12 cellular contexts compared by ENCODE assay signal in genomic region chr6:125507987-125508655, GRCh38.
DNase-seq lines count a peak whose midpoint lies in the region; ATAC-seq, FAIRE-seq and TF ChIP-seq lines count a peak whose summit lies in the region.
"Had no signal": no experiment of that assay in that cellular context is flagged by ENCODE, and none has a peak within 500 bp of the region (broad histone marks: within the 10 kb centered on the region; RNA-seq: fewer than 3 reads in every experiment).

No MANE protein-coding gene starts in this region.

- H2AFZ ChIP-seq in fibroblast of lung (ENCODE audit: low read length), result no peak overlapping the region

- peak; percentile 42 for ATAC-seq in HG03469 (IDR thresholded peaks at IDR 0.05; ENCODE audit: unreplicated experiment)
- no peak for ATAC-seq in T-cell (replicated peaks in 1 of 4)
- ATAC-seq: gastrocnemius medialis, GM12878 had no signal

- H3K4me3 Mint-ChIP-seq in T-cell (no peak overlapping the region), Calu3 (ENCODE audit: low read depth, unreplicated experiment) (no peak overlapping the region)
- H3K4me3 Mint-ChIP-seq in activated naive CD4-positive, alpha-beta T cell treated with anti-CD3 and anti-CD28 coated beads, Interleukin-2, amount 10 ng/mL, durations not matched to agents 7 days and 5 days, result no peak overlapping the region

- H3K79me2 ChIP-seq in fibroblast of lung (ENCODE audit: control insufficient read depth, insufficient read depth, low read length), result no peaks in the 10 kb centered on the region

- FAIRE-seq in HTR-8/SVneo (lab: Jason Lieb, UNC), result no peak
- FAIRE-seq: GM12878 had no signal

- H3K27ac ChIP-seq in fibroblast of lung (ENCODE audit: insufficient read depth, low read length), result no peak overlapping the region
- H3K27ac ChIP-seq: gastrocnemius medialis had no signal

- no peaks in the 10 kb centered on the region for H4K20me1 ChIP-seq in fibroblast of lung (ENCODE audit: control insufficient read depth, extremely low read depth, insufficient read depth, low read length)

- H3K4me1 Mint-ChIP-seq in T-cell (no peaks in the 10 kb centered on the region), Calu3 (ENCODE audit: low read depth, unreplicated experiment) (peaks cover 12% of the 10 kb centered on the region)
- H3K4me1 Mint-ChIP-seq in activated naive CD4-positive, alpha-beta T cell treated with anti-CD3 and anti-CD28 coated beads, Interleukin-2, amount 10 ng/mL, durations not matched to agents 7 days and 5 days, result no peaks in the 10 kb centered on the region

- CTCF ChIA-PET in T-cell (lab: Charles Lee) (no interaction called here), Calu3 (lab: Charles Lee) (no interaction called here)
- CTCF ChIA-PET in activated naive CD4-positive, alpha-beta T cell treated with anti-CD3 and anti-CD28 coated beads, Interleukin-2, amount 10 ng/mL, durations not matched to agents 7 days and 5 days (lab: Charles Lee), result no interaction called here

- H3K27ac Mint-ChIP-seq in T-cell, result no peak overlapping the region
- H3K27ac Mint-ChIP-seq in activated naive CD4-positive, alpha-beta T cell treated with anti-CD3 and anti-CD28 coated beads, Interleukin-2, amount 10 ng/mL, durations not matched to agents 7 days and 5 days, result no peak overlapping the region
- no peak overlapping the region for H3K27ac Mint-ChIP-seq in Calu3 (ENCODE audit: unreplicated experiment)

- BruUV-seq in Calu3 (replicated peaks; lab: Mats Ljungman, UMichigan), result no TSS peak

- intact Hi-C loops in Calu3 (cut with micrococcal nuclease; ENCODE audit: unreplicated experiment), result no loop called here

- H3K9me3 Mint-ChIP-seq in T-cell (no peaks in the 10 kb centered on the region), Calu3 (ENCODE audit: low read depth, unreplicated experiment) (peaks cover 3% of the 10 kb centered on the region)
- H3K9me3 Mint-ChIP-seq in activated naive CD4-positive, alpha-beta T cell treated with anti-CD3 and anti-CD28 coated beads, Interleukin-2, amount 10 ng/mL, durations not matched to agents 7 days and 5 days, result no peaks in the 10 kb centered on the region

- no peaks in the 10 kb centered on the region for H3K4me1 ChIP-seq in fibroblast of lung (ENCODE audit: control insufficient read depth, extremely low read depth, insufficient read depth, low read length)
- H3K4me1 ChIP-seq: gastrocnemius medialis had no signal

- H3K9me3 ChIP-seq in fibroblast of lung (ENCODE audit: control insufficient read depth, insufficient read depth, low read depth, low read length), result no peaks in the 10 kb centered on the region
- H3K9me3 ChIP-seq: gastrocnemius medialis, SK-N-SH had no signal

- H3K27me3 ChIP-seq in fibroblast of lung (ENCODE audit: control insufficient read depth, insufficient read depth, low read length), result no peaks in the 10 kb centered on the region
- H3K27me3 ChIP-seq: gastrocnemius medialis had no signal

- H3K4me2 ChIP-seq in fibroblast of lung (ENCODE audit: extremely low read depth, insufficient read depth, low read length), result no peak overlapping the region
- H3K4me2 ChIP-seq: SK-N-SH had no signal

- H3K36me3 Mint-ChIP-seq in T-cell, result no peaks in the 10 kb centered on the region
- no peaks in the 10 kb centered on the region for H3K36me3 Mint-ChIP-seq in activated naive CD4-positive, alpha-beta T cell treated with anti-CD3 and anti-CD28 coated beads, Interleukin-2, amount 10 ng/mL, durations not matched to agents 7 days and 5 days
- H3K36me3 Mint-ChIP-seq in Calu3 (ENCODE audit: insufficient read depth, unreplicated experiment), result no peaks in the 10 kb centered on the region

- TF ChIP-seq CTCF in fibroblast of lung (conservative IDR thresholded peaks at IDR 0.05 in 1 of 2, IDR thresholded peaks at IDR 0.05 in 1 of 2; ENCODE audit: low read depth in 1 of 2, low read length in 2 of 2) (no peak), Calu3 (IDR thresholded peaks at IDR 0.05; ENCODE audit: unreplicated experiment) (no peak)

- peak; percentile 50 for DNase-seq in Ammon's horn (ENCODE audit: low spot score)
- DNase-seq in NCI-H748 (lab: John Stamatoyannopoulos, UW; ENCODE audit: unreplicated experiment), result peak; percentile 94
- DNase-seq in fibroblast of lung (ENCODE audit: low read depth in 2 of 2), result peak; percentile 5 to 19
- no peak for DNase-seq in HTR-8/SVneo (ENCODE audit: insufficient read length, low spot score)
- no peak for DNase-seq in T-cell
- no peak for DNase-seq in activated naive CD4-positive, alpha-beta T cell treated with anti-CD3 and anti-CD28 coated beads, Interleukin-2, amount 10 ng/mL, durations not matched to agents 7 days and 5 days
- DNase-seq in Calu3, result no peak
- DNase-seq: activated CD4-positive, alpha-beta T cell treated with anti-CD3 and anti-CD28 coated beads, Interleukin-2, amount 50 U/mL, for 4 hours; gastrocnemius medialis; SK-N-SH had no signal

- H3K4me3 ChIP-seq in fibroblast of lung (replicated peaks in 1 of 4; ENCODE audit: control extremely low read depth in 1 of 4, insufficient read depth in 1 of 4, low read depth in 3 of 4, low read length in 4 of 4), result no peak overlapping the region
- H3K4me3 ChIP-seq: gastrocnemius medialis, GM12878 had no signal

- H3K9ac ChIP-seq in fibroblast of lung (ENCODE audit: insufficient read depth, low read length), result no peak overlapping the region
- H3K9ac ChIP-seq: SK-N-SH had no signal

- peaks cover 6 to 26% of the 10 kb centered on the region in 2 donors for H3K27me3 Mint-ChIP-seq in T-cell
- peaks cover 8% of the 10 kb centered on the region for H3K27me3 Mint-ChIP-seq in activated naive CD4-positive, alpha-beta T cell treated with anti-CD3 and anti-CD28 coated beads, Interleukin-2, amount 10 ng/mL, durations not matched to agents 7 days and 5 days
- H3K27me3 Mint-ChIP-seq in Calu3 (ENCODE audit: unreplicated experiment), result peaks cover 14% of the 10 kb centered on the region

- H3K36me3 ChIP-seq in fibroblast of lung (ENCODE audit: control insufficient read depth, insufficient read depth, low read length), result no peaks in the 10 kb centered on the region
- H3K36me3 ChIP-seq: gastrocnemius medialis had no signal

- POLR2A ChIA-PET in T-cell (lab: Charles Lee), result no interaction called here

Comparison
In these comparisons a context has a peak if more than half of its experiments do, and no peak if none do; other contexts are left out.
1. DNase-seq: peak in Ammon's horn (single experiment), NCI-H748 (single experiment) and fibroblast of lung (2 of 2); none in HTR-8/SVneo (single experiment), T-cell (0 of 34), activated naive CD4-positive, alpha-beta T cell treated with anti-CD3 and anti-CD28 coated beads, Interleukin-2, amount 10 ng/mL, durations not matched to agents 7 days and 5 days (single experiment) and Calu3 (single experiment).